ENCODE assay signal across 17 cellular contexts in genomic region chr1:61432616-61433388, GRCh38.
DNase-seq lines count a peak whose midpoint lies in the region; ATAC-seq and TF ChIP-seq lines count a peak whose summit lies in the region.
"Had no signal": no experiment of that assay in that cellular context is flagged by ENCODE, and none has a peak within 500 bp of the region (broad histone marks: within the 10 kb centered on the region; RNA-seq: fewer than 3 reads in every experiment).

No MANE protein-coding gene starts in this region.

- H3K9me3 ChIP-seq in ascending aorta (no peaks in the 10 kb centered on the region), subcutaneous abdominal adipose tissue (ENCODE audit: control insufficient read depth in 5 of 5, low read length in 5 of 5) (no peaks in the 10 kb centered on the region), right lobe of liver (no peaks in the 10 kb centered on the region)
- H3K9me3 ChIP-seq: A549, BE2C had no signal

- intact Hi-C loops in ascending aorta (cut with DNase I) = no loop called here
- intact Hi-C loops in left ventricle myocardium superior (cut with micrococcal nuclease) = loop anchor here (10.0 kb wide), 1 partner anchor 48 kb away; no protein-coding TSS in a partner anchor
- intact Hi-C loops in right lobe of liver (cut with DNase I) = no loop called here

- H3K27me3 ChIP-seq in ascending aorta = no peaks in the 10 kb centered on the region
- no peaks in the 10 kb centered on the region for H3K27me3 ChIP-seq in subcutaneous abdominal adipose tissue (ENCODE audit: control insufficient read depth in 5 of 5, insufficient read depth in 4 of 5, low read length in 5 of 5)
- H3K27me3 ChIP-seq in right lobe of liver = no peaks in the 10 kb centered on the region
- H3K27me3 ChIP-seq: BE2C had no signal

- ATAC-seq in left ventricle myocardium superior = peak; percentile 32
- ATAC-seq in right lobe of liver = no peak
- ATAC-seq in GM18519 (IDR thresholded peaks at IDR 0.05; ENCODE audit: low FRiP score, unreplicated experiment) = no peak
- ATAC-seq: A549, HCT116 had no signal

- TF ChIP-seq POLR2A in right lobe of liver (IDR thresholded peaks at IDR 0.05) = no peak

- no peak overlapping the region for H3K9ac ChIP-seq in subcutaneous abdominal adipose tissue (ENCODE audit: low read length in 5 of 5)

- no peak for DNase-seq in ascending aorta (ENCODE audit: low spot score in 2 of 2)
- peak; percentile 21 for DNase-seq in foreskin melanocyte
- no peak for DNase-seq in left ventricle myocardium superior
- DNase-seq in activated T-cell treated with anti-CD3 and anti-CD28 coated beads, Interleukin-2, amount 50 U/mL, for 1 hour = no peak
- no peak for DNase-seq in right lobe of liver
- DNase-seq: BE2C; CD4-positive, alpha-beta memory T cell; COR-L47; DMS153; DMS79 treated with DMSO at 0.1 percent for 48 hours; EL had no signal

- H3K4me3 ChIP-seq in ascending aorta (no peak overlapping the region), subcutaneous abdominal adipose tissue (ENCODE audit: low read depth in 1 of 5, low read length in 5 of 5) (no peak overlapping the region), right lobe of liver (no peak overlapping the region)
- H3K4me3 ChIP-seq: A549 had no signal

- 71% methylated on average over 7 of the region's 7 CpGs for WGBS in right lobe of liver (ENCODE audit: insufficient coverage, low coverage, low lambda C conversion rate, missing lambda C conversion rate)

- H3K36me3 ChIP-seq in ascending aorta = no peaks in the 10 kb centered on the region
- peaks cover 0 to 9% (median 0%) of the 10 kb centered on the region in 5 donors for H3K36me3 ChIP-seq in subcutaneous abdominal adipose tissue (ENCODE audit: control insufficient read depth in 5 of 5, insufficient read depth in 5 of 5, low read length in 5 of 5)
- peaks cover 0 to 5% (median 0%) of the 10 kb centered on the region in 4 donors for H3K36me3 ChIP-seq in right lobe of liver
- H3K36me3 ChIP-seq: BE2C had no signal

- peak overlapping the region; percentile 1 to 47 for H3K27ac ChIP-seq in ascending aorta
- peak overlapping the region; percentile 0 for H3K27ac ChIP-seq in subcutaneous abdominal adipose tissue (ENCODE audit: low read depth, low read length)
- H3K27ac ChIP-seq in right lobe of liver = no peak overlapping the region
- H3K27ac ChIP-seq: C4-2B, HL-60 had no signal

- TF ChIP-seq CTCF in ascending aorta (IDR thresholded peaks at IDR 0.05) = no peak
- TF ChIP-seq CTCF in right lobe of liver (IDR thresholded peaks at IDR 0.05) = no peak

- peaks cover 6 to 12% of the 10 kb centered on the region in 2 donors for H3K4me1 ChIP-seq in ascending aorta
- peaks cover 3 to 34% (median 15%) of the 10 kb centered on the region in 5 donors for H3K4me1 ChIP-seq in subcutaneous abdominal adipose tissue (ENCODE audit: control insufficient read depth in 5 of 5, insufficient read depth in 5 of 5, low read length in 5 of 5)
- H3K4me1 ChIP-seq in right lobe of liver = no peaks in the 10 kb centered on the region
- H3K4me1 ChIP-seq: BE2C had no signal

Comparison
In these comparisons a context has a peak if more than half of its experiments do, and no peak if none do; other contexts are left out.
1. H3K27ac ChIP-seq: peak in ascending aorta (2 of 2) and subcutaneous abdominal adipose tissue (single experiment); none in right lobe of liver (0 of 3).